14 cellular contexts compared by ENCODE assay signal in genomic region chr1:22296701-22297591, GRCh38.
A peak's percentile ranks its signal among the peaks of the same experiment; 100 is the strongest.
DNase-seq lines count a peak whose midpoint lies in the region; ATAC-seq, FAIRE-seq and TF ChIP-seq lines count a peak whose summit lies in the region.
"Had no signal": no experiment of that assay in that cellular context is flagged by ENCODE, and none has a peak within 500 bp of the region (broad histone marks: within the 10 kb centered on the region; RNA-seq: fewer than 3 reads in every experiment).

No MANE protein-coding gene starts in this region.

- H3K4me1 ChIP-seq in BLaER1 treated with 17β-estradiol and CSF1 and Interleukin-3, amounts not matched to agents 10 nM and 100 nM: peaks cover 19 to 36% (median 34%) of the 10 kb centered on the region in 10 experiments
- no peaks in the 10 kb centered on the region for H3K4me1 ChIP-seq in GM23338 (ENCODE audit: insufficient read depth)
- 0 out of 2 replicates have a peak, but pooled peaks cover 6% of the 10 kb centered on the region for H3K4me1 ChIP-seq in HepG2 (ENCODE audit: insufficient read depth, low read length)
- peaks cover 0 to 9% (median 1%) of the 10 kb centered on the region in 6 donors for H3K4me1 ChIP-seq in spleen

- intact Hi-C loops in MCF 10A (cut with micrococcal nuclease): no loop called here
- intact Hi-C loops in HepG2 (cut with micrococcal nuclease; ENCODE audit: unreplicated experiment): no loop called here
- intact Hi-C loops in spleen (cut with DNase I; ENCODE audit: low total_unique reads): no loop called here

- H2AFZ ChIP-seq in GM23338 (peak overlapping the region; percentile 80), HepG2 (ENCODE audit: low read length) (no peak overlapping the region)

- no peak overlapping the region for H3K4me3 Mint-ChIP-seq in GM23338
- no peak overlapping the region for H3K4me3 Mint-ChIP-seq in MCF 10A (ENCODE audit: unreplicated experiment)
- H3K4me3 Mint-ChIP-seq in type B pancreatic cell: no peak overlapping the region
- H3K4me3 Mint-ChIP-seq: B cell, immature natural killer cell had no signal

- DNase-seq in GM23338 (ENCODE audit: low spot score): no peak
- peak; percentile 1 for DNase-seq in MCF 10A (ENCODE audit: unreplicated experiment)
- DNase-seq in HepG2 (ENCODE audit: low spot score): no peak
- no peak for DNase-seq in NCI-H1105 (lab: John Stamatoyannopoulos, UW)
- no peak for DNase-seq in type B pancreatic cell (ENCODE audit: extremely low spot score, unreplicated experiment)
- DNase-seq in spleen: no peak
- no peak for DNase-seq in T-helper 1 cell
- DNase-seq: activated naive CD4-positive, alpha-beta T cell treated with anti-CD3 and anti-CD28 coated beads, Interleukin-2, amount 50 U/mL, for 16 hours; immature natural killer cell; MV-4-11; SK-N-SH; small intestine had no signal

- no peak for ATAC-seq in GM23338
- no peak for ATAC-seq in HepG2

- CTCF ChIA-PET in MCF 10A (lab: Yijun Ruan, JAX) (interaction anchor here (1.3 kb wide), 1 partner anchor 120 kb away, joined by 3 read pairs; no protein-coding TSS in a partner anchor), HepG2 (lab: Yijun Ruan, JAX; ENCODE audit: low intra/inter-chr PET ratio, low total read pairs) (no interaction called here)

- no peak for TF ChIP-seq EP300 in HepG2 (IDR thresholded peaks at IDR 0.05; ENCODE audit: low read depth in 2 of 2, low read length in 2 of 2)
- TF ChIP-seq EP300 in HepG2 (CRISPR knock-in tag; IDR thresholded peaks at IDR 0.05; ENCODE audit: borderline replicate concordance): no peak

- FAIRE-seq in HepG2 (lab: Jason Lieb, UNC): no peak
- FAIRE-seq: small intestine had no signal

- no peaks in the 10 kb centered on the region for H3F3A ChIP-seq in GM23338 (replicated peaks; ENCODE audit: low read depth)

- H3K4me2 ChIP-seq in BLaER1 treated with 17β-estradiol and CSF1 and Interleukin-3, amounts not matched to agents 10 nM and 100 nM: peak overlapping the region; percentile 72 to 92 (median 84)
- H3K4me2 ChIP-seq in GM23338: no peak overlapping the region
- H3K4me2 ChIP-seq in HepG2 (ENCODE audit: low read depth, low read length): no peak overlapping the region
- H3K4me2 ChIP-seq: SK-N-SH had no signal

- peaks cover 6 to 26% (median 11%) of the 10 kb centered on the region in 11 experiments; a peak in 20 of 22 replicates for H3K9me3 ChIP-seq in BLaER1 treated with 17β-estradiol and CSF1 and Interleukin-3, amounts not matched to agents 10 nM and 100 nM (replicated peaks in 1 of 11)
- H3K9me3 ChIP-seq in HepG2 (ENCODE audit: low read length) (no peaks in the 10 kb centered on the region), spleen (peaks cover 0 to 9% (median 0%) of the 10 kb centered on the region in 8 donors)
- H3K9me3 ChIP-seq: SK-N-SH had no signal

- H3K27ac ChIP-seq in BLaER1 treated with 17β-estradiol and CSF1 and Interleukin-3, amounts not matched to agents 10 nM and 100 nM: peak overlapping the region in 7 of 11 experiments; percentile 15 to 47 (median 24); a peak in 8 of 22 replicates
- H3K27ac ChIP-seq in GM23338 (ENCODE audit: low read depth): no peak overlapping the region
- no peak overlapping the region for H3K27ac ChIP-seq in HepG2 (ENCODE audit: extremely low read length, insufficient read depth, low read length)
- H3K27ac ChIP-seq in spleen: no peak overlapping the region

- POLR2A ChIA-PET in MCF 10A (lab: Yijun Ruan, JAX): interaction anchor here (0.6 kb wide), 1 partner anchor 23 kb away, joined by 3 read pairs; no protein-coding TSS in a partner anchor
- POLR2A ChIA-PET in HepG2 (lab: Yijun Ruan, JAX): no interaction called here

- BruUV-seq in MCF 10A (replicated peaks; lab: Mats Ljungman, UMichigan) (no TSS peak), HepG2 (replicated peaks; lab: Mats Ljungman, UMichigan) (no TSS peak)

- TF ChIP-seq CTCF in GM23338 (conservative IDR thresholded peaks at IDR 0.05; ENCODE audit: low read depth in 2 of 2) (no peak), MCF 10A (IDR thresholded peaks at IDR 0.05; ENCODE audit: unreplicated experiment) (no peak), HepG2 (CRISPR knock-in tag; IDR thresholded peaks at IDR 0.05) (no peak), type B pancreatic cell (conservative IDR thresholded peaks at IDR 0.05) (no peak), spleen (IDR thresholded peaks at IDR 0.05 in 8 of 11, conservative IDR thresholded peaks at IDR 0.05 in 3 of 11) (no peak)

- H3K27ac Mint-ChIP-seq in GM23338 (no peak overlapping the region), MCF 10A (ENCODE audit: low read depth, unreplicated experiment) (no peak overlapping the region), type B pancreatic cell (no peak overlapping the region)
- H3K27ac Mint-ChIP-seq: B cell, immature natural killer cell had no signal

- H3K36me3 Mint-ChIP-seq in GM23338 (ENCODE audit: low read depth) (no peaks in the 10 kb centered on the region), MCF 10A (ENCODE audit: insufficient read depth, unreplicated experiment) (peaks cover 6% of the 10 kb centered on the region), type B pancreatic cell (no peaks in the 10 kb centered on the region)
- H3K36me3 Mint-ChIP-seq: immature natural killer cell had no signal

- no peaks in the 10 kb centered on the region for H3K36me3 ChIP-seq in BLaER1 treated with 17β-estradiol and CSF1 and Interleukin-3, amounts not matched to agents 10 nM and 100 nM
- H3K36me3 ChIP-seq in GM23338 (ENCODE audit: insufficient read depth) (no peaks in the 10 kb centered on the region), HepG2 (replicated peaks in 1 of 2; ENCODE audit: control insufficient read depth in 1 of 2, insufficient read depth in 2 of 2, low read length in 2 of 2) (no peaks in the 10 kb centered on the region), spleen (no peaks in the 10 kb centered on the region)

- in situ Hi-C loops in HepG2 (cut with HindIII; ENCODE audit: extremely low pct_ligation_motif_present, low pct_unique_long_range_greater_than_20kb): no loop called here

- H3K27me3 Mint-ChIP-seq in GM23338 (ENCODE audit: insufficient read depth, low read depth, poor library complexity) (peaks cover 3% of the 10 kb centered on the region), MCF 10A (ENCODE audit: insufficient read depth, unreplicated experiment) (peaks cover 76% of the 10 kb centered on the region), type B pancreatic cell (peaks cover 4% of the 10 kb centered on the region)

- no peaks in the 10 kb centered on the region; a peak in 1 of 22 replicates for H3K27me3 ChIP-seq in BLaER1 treated with 17β-estradiol and CSF1 and Interleukin-3, amounts not matched to agents 10 nM and 100 nM
- H3K27me3 ChIP-seq in GM23338 (ENCODE audit: insufficient read depth): no peaks in the 10 kb centered on the region
- H3K27me3 ChIP-seq in HepG2 (ENCODE audit: control insufficient read depth in 1 of 2, insufficient read depth in 2 of 2, low read length in 2 of 2): peaks cover 3 to 16% of the 10 kb centered on the region in 2 experiments; a peak in 4 of 5 replicates
- peaks cover 0 to 77% (median 6%) of the 10 kb centered on the region in 7 donors for H3K27me3 ChIP-seq in spleen (replicated peaks in 1 of 7)

- 20% methylated on average over 11 of the region's 14 CpGs for WGBS in HepG2 (ENCODE audit: low lambda C conversion rate)
- WGBS in spleen, 5 donors: 38 to 61% (median 48%) methylated on average over 11 to 14 of the region's 14 CpGs

- H3K79me2 ChIP-seq in GM23338 (replicated peaks; ENCODE audit: insufficient read depth) (no peaks in the 10 kb centered on the region), HepG2 (ENCODE audit: insufficient read depth, low read length) (no peaks in the 10 kb centered on the region)

- peaks cover 2% of the 10 kb centered on the region; the same call in 1 of the 3 replicates for H3K4me1 Mint-ChIP-seq in GM23338
- peaks cover 7% of the 10 kb centered on the region for H3K4me1 Mint-ChIP-seq in MCF 10A (ENCODE audit: insufficient read depth, unreplicated experiment)
- peaks cover 5% of the 10 kb centered on the region for H3K4me1 Mint-ChIP-seq in type B pancreatic cell (ENCODE audit: unreplicated experiment)
- H3K4me1 Mint-ChIP-seq: B cell, immature natural killer cell had no signal

- H4K20me1 ChIP-seq in BLaER1 treated with 17β-estradiol and CSF1 and Interleukin-3, amounts not matched to agents 10 nM and 100 nM: no peaks in the 10 kb centered on the region
- no peaks in the 10 kb centered on the region for H4K20me1 ChIP-seq in GM23338 (replicated peaks; ENCODE audit: insufficient read depth)
- no peaks in the 10 kb centered on the region for H4K20me1 ChIP-seq in HepG2 (ENCODE audit: insufficient read depth, low read length)

- H3K9me3 Mint-ChIP-seq in GM23338: no peaks in the 10 kb centered on the region
- H3K9me3 Mint-ChIP-seq in MCF 10A (ENCODE audit: unreplicated experiment): no peaks in the 10 kb centered on the region
- H3K9me3 Mint-ChIP-seq in type B pancreatic cell: no peaks in the 10 kb centered on the region
- H3K9me3 Mint-ChIP-seq: immature natural killer cell had no signal

- TF ChIP-seq POLR2A in HepG2 (IDR thresholded peaks at IDR 0.05; ENCODE audit: insufficient read depth in 1 of 2, low read depth in 2 of 2, low read length in 2 of 2) (no peak), spleen (IDR thresholded peaks at IDR 0.05) (no peak)

- H3K4me3 ChIP-seq in BLaER1 treated with 17β-estradiol and CSF1 and Interleukin-3, amounts not matched to agents 10 nM and 100 nM: peak overlapping the region in 3 of 10 experiments; percentile 0 to 17 (median 5); a peak in 1 of 20 replicates
- H3K4me3 ChIP-seq in GM23338 (no peak overlapping the region), HepG2 (replicated peaks in 1 of 3; ENCODE audit: insufficient read depth in 1 of 3, low read depth in 2 of 3, low read length in 3 of 3) (no peak overlapping the region), spleen (no peak overlapping the region)

- 0 out of 2 replicates have a peak, but pooled peaks cover 2% of the 10 kb centered on the region for H3K9me2 ChIP-seq in GM23338 (ENCODE audit: insufficient read depth)
- H3K9me2 ChIP-seq: SK-N-SH had no signal

- peak overlapping the region in 3 of 11 experiments; percentile 20 to 35 (median 23); a peak in 3 of 22 replicates for H3K9ac ChIP-seq in BLaER1 treated with 17β-estradiol and CSF1 and Interleukin-3, amounts not matched to agents 10 nM and 100 nM
- no peak overlapping the region for H3K9ac ChIP-seq in HepG2 (ENCODE audit: insufficient read depth, low read depth, low read length)
- H3K9ac ChIP-seq: SK-N-SH had no signal

- TF ChIP-seq RAD21 in HepG2 (CRISPR knock-in tag; IDR thresholded peaks at IDR 0.05): no peak

TF ChIP-seq in GM23338, 12 proteins besides CTCF, POLR2A, EP300 and RAD21 (continues in another document):
- TF ChIP-seq POLR2AphosphoS5 (IDR thresholded peaks at IDR 0.05; ENCODE audit: low read depth): no peak

TF ChIP-seq in HepG2, 621 proteins besides CTCF, POLR2A, EP300 and RAD21:
- peak; percentile 57 for TF ChIP-seq ATF7 (IDR thresholded peaks at IDR 0.05)
- no peak for TF ChIP-seq ATF7 (CRISPR knock-in tag; IDR thresholded peaks at IDR 0.05)
- TF ChIP-seq FOXA3 (CRISPR knock-in tag; IDR thresholded peaks at IDR 0.05): no peak

Comparison
In these comparisons a context has a peak if more than half of its experiments do, and no peak if none do; other contexts are left out.
1. H3K27ac ChIP-seq: peak in BLaER1 treated with 17β-estradiol and CSF1 and Interleukin-3, amounts not matched to agents 10 nM and 100 nM (7 of 11); none in GM23338 (single experiment), HepG2 (single experiment) and spleen (0 of 8).
2. H3K4me2 ChIP-seq: peak in BLaER1 treated with 17β-estradiol and CSF1 and Interleukin-3, amounts not matched to agents 10 nM and 100 nM (11 of 11); none in GM23338 (single experiment) and HepG2 (single experiment).